Comparison of ENCODE assay signal across 18 cellular contexts in the genomic region with DNA sequence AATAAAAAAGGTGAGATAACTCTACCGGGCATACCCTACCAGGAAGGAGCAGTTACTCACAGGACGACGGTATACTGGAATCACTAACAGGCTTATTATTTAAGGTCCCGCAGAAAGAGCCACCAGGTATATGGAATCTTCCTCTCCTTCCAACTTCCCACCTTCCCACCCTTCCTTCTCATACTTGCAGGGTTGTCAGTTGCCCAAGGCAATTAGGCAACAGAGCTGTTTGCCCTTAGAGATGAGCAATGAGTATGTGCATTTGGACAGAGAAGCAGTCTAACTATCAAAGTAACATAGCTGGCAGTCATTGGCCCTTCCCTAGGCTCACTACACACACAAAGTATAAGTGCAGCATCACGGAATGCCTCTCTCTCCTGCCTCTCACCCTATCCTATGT. TPM values are rescaled to one million over a fixed set of nuclear protein-coding genes. Genes with fewer than 3 reads are reported as not detected.
"Had no signal": no experiment of that assay in that cellular context is flagged by ENCODE, and none has a peak within 500 bp of the region (broad histone marks: within the 10 kb centered on the region; RNA-seq: fewer than 3 reads in every experiment).

No MANE protein-coding gene starts in this region.

- FAIRE-seq: kidney had no signal

- DNase-seq: activated B cell treated with CpG ODN at 0.5 μM for 24 hours; activated CD4-positive, alpha-beta memory T cell treated with anti-CD3 and anti-CD28 coated beads for 36 hours; activated CD4-positive, alpha-beta T cell treated with anti-CD3 and anti-CD28 coated beads for 4 hours; activated T-cell treated with anti-CD3 and anti-CD28 coated beads for 4 hours; effector memory CD8-positive, alpha-beta T cell; foreskin melanocyte; glutamatergic neuron; hypothalamus; kidney; left lung; midbrain; sigmoid colon; stimulated activated CD4-positive, alpha-beta T cell treated with anti-CD3 and anti-CD28 coated beads, Interleukin-1b, Interleukin-23, amount 100 ng/mL, for 48 hours; stimulated activated CD8-positive, alpha-beta memory T cell treated with anti-CD3 and anti-CD28 coated beads, Interleukin-4, amount 100 ng/mL, for 48 hours; stimulated activated naive CD4-positive, alpha-beta T cell treated with Interleukin-2 at 50 U/mL for 16 hours; tibial artery; uterus had no signal

- ATAC-seq: effector memory CD8-positive, alpha-beta T cell; left lung had no signal

- H3K4me1 ChIP-seq: left lung, sigmoid colon, tibial artery, uterus had no signal

- H3K36me3 ChIP-seq: left lung, sigmoid colon, tibial artery, uterus had no signal

- H3K27me3 ChIP-seq: left lung, sigmoid colon, tibial artery, uterus had no signal

- H3K4me3 ChIP-seq: left lung, sigmoid colon, tibial artery, uterus had no signal

- H3K9me3 ChIP-seq: left lung, sigmoid colon, tibial artery, uterus had no signal

- H3K27ac ChIP-seq: left lung, sigmoid colon, tibial artery, uterus had no signal

RNA-seq across cellular contexts. Expression of gene EVA1A, which starts 32.1 kb away (rescaled TPM):
- total RNA-seq: activated B cell treated with CpG ODN at 0.5 μM for 24 hours; activated CD4-positive, alpha-beta memory T cell treated with anti-CD3 and anti-CD28 coated beads for 36 hours; activated T-helper 1 cell treated with anti-CD3 and anti-CD28 coated beads, Interleukin-12 subunit alpha, Interleukin-12 subunit beta, Interleukin-2, Interleukin-4 antibody, amounts not matched to agents 30 ng/mL and 10 ng/mL and 1 ng/mL, durations not matched to agents 14 hours and 24 hours and 36 hours had no signal
